Comparison of ENCODE assay signal across 12 cellular contexts in the genomic region with DNA sequence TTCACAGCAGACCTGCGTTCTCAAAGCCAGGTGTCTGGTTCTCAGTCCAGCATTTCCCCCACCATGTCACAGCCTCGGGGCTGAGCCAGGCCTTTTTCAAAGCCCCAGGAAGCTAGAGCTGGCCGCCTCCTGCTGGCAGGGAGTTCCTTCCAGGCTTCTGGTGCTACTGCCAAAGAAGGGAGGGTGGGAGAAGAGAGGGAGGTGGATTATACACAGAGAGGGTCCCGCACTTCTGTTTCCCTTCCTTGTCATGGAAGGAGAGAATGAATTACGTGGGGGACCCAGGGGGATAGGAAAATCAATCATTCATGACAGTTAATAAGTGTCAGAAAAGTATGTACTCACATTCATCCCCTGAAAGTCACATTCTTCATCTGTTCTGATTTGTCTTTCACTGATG. TPM values are rescaled to one million over a fixed set of nuclear protein-coding genes. Genes with fewer than 3 reads are reported as not detected.
DNase-seq lines count a peak whose midpoint lies in the region; ATAC-seq and TF ChIP-seq lines count a peak whose summit lies in the region.
"Had no signal": no experiment of that assay in that cellular context is flagged by ENCODE, and none has a peak within 500 bp of the region (broad histone marks: within the 10 kb centered on the region; RNA-seq: fewer than 3 reads in every experiment).

No MANE protein-coding gene starts in this region.

- no TSS peak for BruUV-seq in PC-3 (replicated peaks; lab: Mats Ljungman, UMichigan)

- no peak overlapping the region for H3K4me3 Mint-ChIP-seq in osteocyte (ENCODE audit: unreplicated experiment)

- intact Hi-C loops in esophagus muscularis mucosa (cut with DNase I): no loop called here
- intact Hi-C loops in PC-3 (cut with micrococcal nuclease): no loop called here

- H3K4me1 ChIP-seq in esophagus muscularis mucosa: peaks cover 0 to 16% (median 12%) of the 10 kb centered on the region in 4 donors
- H3K4me1 ChIP-seq in PC-3 (ENCODE audit: insufficient read depth, low read length): peaks cover 8% of the 10 kb centered on the region
- H3K4me1 ChIP-seq: upper lobe of right lung had no signal

- H3F3A ChIP-seq in PC-3 (ENCODE audit: low read length, unreplicated experiment): no peaks in the 10 kb centered on the region

- H3K27ac Mint-ChIP-seq in osteocyte (ENCODE audit: unreplicated experiment): no peak overlapping the region
- H3K27ac Mint-ChIP-seq: activated T-cell treated with anti-CD3 and anti-CD28 coated beads, Interleukin-2, amount 50 U/mL, for 72 hours had no signal

- ATAC-seq in HG03280 (IDR thresholded peaks at IDR 0.05; ENCODE audit: unreplicated experiment) (no peak), PC-3 (no peak)
- ATAC-seq: activated T-cell treated with anti-CD3 and anti-CD28 coated beads, Interleukin-2, amount 50 U/mL, for 72 hours had no signal

- H3K79me2 ChIP-seq in PC-3 (ENCODE audit: low read length): no peaks in the 10 kb centered on the region

- H3K9ac ChIP-seq in PC-3 (ENCODE audit: low read length): no peak overlapping the region

- peaks cover 79% of the 10 kb centered on the region for H3K4me1 Mint-ChIP-seq in osteocyte (ENCODE audit: unreplicated experiment)

- POLR2A ChIA-PET in PC-3 (lab: Charles Lee; ENCODE audit: unreplicated experiment): no interaction called here

- no peaks in the 10 kb centered on the region for H3K9me2 ChIP-seq in PC-3 (replicated peaks; ENCODE audit: low read length)

- no peaks in the 10 kb centered on the region for H3K9me3 Mint-ChIP-seq in osteocyte (ENCODE audit: unreplicated experiment)
- H3K9me3 Mint-ChIP-seq: activated T-cell treated with anti-CD3 and anti-CD28 coated beads, Interleukin-2, amount 50 U/mL, for 72 hours had no signal

- peaks cover 0 to 32% (median 4%) of the 10 kb centered on the region in 4 donors for H3K27me3 ChIP-seq in esophagus muscularis mucosa
- no peaks in the 10 kb centered on the region for H3K27me3 ChIP-seq in PC-3 (ENCODE audit: low read length)

- H3K9me3 ChIP-seq in esophagus muscularis mucosa (no peaks in the 10 kb centered on the region), PC-3 (ENCODE audit: low read length) (no peaks in the 10 kb centered on the region)
- H3K9me3 ChIP-seq: upper lobe of right lung had no signal

- H4K20me1 ChIP-seq in PC-3 (ENCODE audit: low read length): no peaks in the 10 kb centered on the region

- peak overlapping the region in 3 of 4 donors; percentile 7 to 34 (median 17) for H3K4me3 ChIP-seq in esophagus muscularis mucosa
- no peak overlapping the region for H3K4me3 ChIP-seq in PC-3 (ENCODE audit: low read length)
- H3K4me3 ChIP-seq: upper lobe of right lung had no signal

- no peak for TF ChIP-seq EP300 in esophagus muscularis mucosa (IDR thresholded peaks at IDR 0.05)

- H2AFZ ChIP-seq in PC-3 (ENCODE audit: low read length): no peak overlapping the region

- H3K4me2 ChIP-seq in PC-3 (ENCODE audit: low read length): no peak overlapping the region

- H3K27me3 Mint-ChIP-seq in osteocyte (ENCODE audit: unreplicated experiment): peaks cover 15% of the 10 kb centered on the region

- 31% methylated on average over 5 of the region's 5 CpGs for WGBS in esophagus muscularis mucosa

- H3K27ac ChIP-seq in VCaP (peak overlapping the region; percentile 96), esophagus muscularis mucosa (replicated peaks in 1 of 4) (no peak overlapping the region), PC-3 (ENCODE audit: low read length) (no peak overlapping the region)
- H3K27ac ChIP-seq: upper lobe of right lung had no signal

- no peaks in the 10 kb centered on the region for H3K36me3 ChIP-seq in esophagus muscularis mucosa
- H3K36me3 ChIP-seq in PC-3 (ENCODE audit: low read depth, low read length): no peaks in the 10 kb centered on the region
- H3K36me3 ChIP-seq: upper lobe of right lung had no signal

- peak; percentile 31 for TF ChIP-seq CTCF in VCaP (conservative IDR thresholded peaks at IDR 0.05)
- TF ChIP-seq CTCF in esophagus muscularis mucosa (IDR thresholded peaks at IDR 0.05): no peak
- peak; percentile 18 for TF ChIP-seq CTCF in osteocyte (IDR thresholded peaks at IDR 0.05)
- no peak for TF ChIP-seq CTCF in PC-3 (conservative IDR thresholded peaks at IDR 0.05; ENCODE audit: low read depth, low read length)

- H3K36me3 Mint-ChIP-seq in osteocyte (ENCODE audit: unreplicated experiment): peaks cover 1% of the 10 kb centered on the region

- TF ChIP-seq POLR2A in esophagus muscularis mucosa (IDR thresholded peaks at IDR 0.05; ENCODE audit: low read depth): no peak

- DNase-seq in Ammon's horn (ENCODE audit: low spot score): peak; percentile 57
- DNase-seq in esophagus muscularis mucosa (ENCODE audit: extremely low spot score): no peak
- DNase-seq in osteocyte (ENCODE audit: extremely low spot score, unreplicated experiment): no peak
- no peak for DNase-seq in PC-3
- no peak for DNase-seq in T1000 (lab: John Stamatoyannopoulos, UW)
- DNase-seq in SKM-1 (lab: John Stamatoyannopoulos, UW; ENCODE audit: unreplicated experiment): no peak
- DNase-seq: activated T-cell treated with anti-CD3 and anti-CD28 coated beads, Interleukin-2, amount 50 U/mL, for 72 hours; central memory CD4-positive, alpha-beta T cell; NCI-H526 treated with DMSO at 0.1 percent for 48 hours; upper lobe of right lung had no signal

- CTCF ChIA-PET in PC-3 (lab: Charles Lee): no interaction called here

RNA-seq across cellular contexts. Expression of gene LGI1, which starts 0.6 kb away (rescaled TPM):
- total RNA-seq in esophagus muscularis mucosa (under 1 TPM in 3 of 4 donors, not detected in 1; 0.17 to 0.69 (median 0.32) TPM), osteocyte (0.29 TPM in 1 of 2 replicates, not detected in the other), PC-3 (2014; rRNA removed) (not detected in 2 replicates)
- total RNA-seq: activated T-cell treated with anti-CD3 and anti-CD28 coated beads, Interleukin-2, amount 50 U/mL, for 72 hours; upper lobe of right lung had no signal

RNA-seq across cellular contexts. Expression of gene FRA10AC1, which starts 54.7 kb away (rescaled TPM):
- total RNA-seq in esophagus muscularis mucosa (10 to 100 TPM in 3 of 4 donors, 1 to 10 TPM in 1; 7.0 to 22.4 (median 12.1) TPM), osteocyte (13.0 and 15.0 TPM in 2 replicates), PC-3 (2014; rRNA removed) (3.8 and 5.5 TPM in 2 replicates)

Comparison
In these comparisons a context has a peak if more than half of its experiments do, and no peak if none do; other contexts are left out.
1. CTCF ChIP-seq: peak in VCaP (single experiment) and osteocyte (single experiment); none in esophagus muscularis mucosa (0 of 3) and PC-3 (single experiment).